Comparison of ENCODE assay signal across 28 cellular contexts in genomic region chr1:151851886-151852285, GRCh38. TPM values are rescaled to one million over a fixed set of nuclear protein-coding genes. Genes with fewer than 3 reads are reported as not detected.
"Had no signal": no experiment of that assay in that cellular context is flagged by ENCODE, and none has a peak within 500 bp of the region (broad histone marks: within the 10 kb centered on the region; RNA-seq: fewer than 3 reads in every experiment).

No MANE protein-coding gene starts in this region.

- ATAC-seq: activated T-cell treated with anti-CD3 and anti-CD28 coated beads, Interleukin-2, amount 50 U/mL, for 72 hours; body of pancreas; foreskin keratinocyte; natural killer cell had no signal

- H3K36me3 ChIP-seq: left ventricle myocardium inferior, ovary, prostate gland had no signal

- DNase-seq: activated CD4-positive, alpha-beta memory T cell treated with anti-CD3 and anti-CD28 coated beads, Interleukin-2, amount 10 ng/mL, durations not matched to agents 7 days and 5 days; activated CD4-positive, alpha-beta T cell treated with anti-CD3 and anti-CD28 coated beads for 48 hours; activated CD4-positive, CD25-positive, alpha-beta regulatory T cell; activated effector memory CD4-positive, alpha-beta T cell treated with anti-CD3 and anti-CD28 coated beads, Interleukin-2, amount 50 U/mL, for 16 hours; activated naive CD4-positive, alpha-beta T cell treated with anti-CD3 and anti-CD28 coated beads, Interleukin-2, amount 10 ng/mL, durations not matched to agents 7 days and 5 days; activated T-cell treated with anti-CD3 and anti-CD28 coated beads, Interleukin-2, amount 50 U/mL, for 72 hours; anterior cingulate cortex; body of pancreas; effector CD4-positive, alpha-beta T cell; erythroblast; foreskin keratinocyte; immature natural killer cell; kidney glomerular epithelial cell; left ventricle myocardium inferior; natural killer cell; ovary; stimulated activated CD4-positive, alpha-beta T cell treated with anti-CD3 and anti-CD28 coated beads, Interleukin-4, amount 100 ng/mL, for 24 hours; T-helper 1 cell had no signal

- H3K36me3 Mint-ChIP-seq: activated naive CD4-positive, alpha-beta T cell treated with anti-CD3 and anti-CD28 coated beads, Interleukin-2, amount 10 ng/mL, durations not matched to agents 7 days and 5 days; mesothelial cell of epicardium; natural killer cell; type B pancreatic cell had no signal

- H3K9me3 ChIP-seq: body of pancreas, left ventricle myocardium inferior, ovary, prostate gland had no signal

- H3K27ac ChIP-seq: body of pancreas, foreskin keratinocyte, left ventricle myocardium inferior, ovary, prostate gland had no signal

- H3K4me3 Mint-ChIP-seq: activated CD4-positive, alpha-beta memory T cell treated with anti-CD3 and anti-CD28 coated beads, Interleukin-2, amount 10 ng/mL, durations not matched to agents 7 days and 5 days; activated naive CD4-positive, alpha-beta T cell treated with anti-CD3 and anti-CD28 coated beads, Interleukin-2, amount 10 ng/mL, durations not matched to agents 7 days and 5 days; activated T-cell treated with anti-CD3 and anti-CD28 coated beads, Interleukin-2, amount 50 U/mL, for 72 hours; dendritic cell treated with granulocyte-macrophage colony-stimulating factor and Interleukin-4, amounts not matched to agents 40 ng/mL and 50 ng/mL, for 4 days; immature natural killer cell; mesothelial cell of epicardium; natural killer cell; stimulated activated naive CD8-positive, alpha-beta T cell treated with anti-CD3 and anti-CD28 coated beads, Interleukin-15, Interleukin-2, amounts not matched to agents 100 ng/mL and 50 ng/mL, for 24 hours; type B pancreatic cell had no signal

- H3K4me1 Mint-ChIP-seq: activated naive CD4-positive, alpha-beta T cell treated with anti-CD3 and anti-CD28 coated beads, Interleukin-2, amount 10 ng/mL, durations not matched to agents 7 days and 5 days; immature natural killer cell; natural killer cell had no signal

- H3K27me3 ChIP-seq: body of pancreas, foreskin keratinocyte, ovary had no signal

- H3K9me3 Mint-ChIP-seq: activated CD4-positive, alpha-beta memory T cell treated with anti-CD3 and anti-CD28 coated beads, Interleukin-2, amount 10 ng/mL, durations not matched to agents 7 days and 5 days; activated naive CD4-positive, alpha-beta T cell treated with anti-CD3 and anti-CD28 coated beads, Interleukin-2, amount 10 ng/mL, durations not matched to agents 7 days and 5 days; activated T-cell treated with anti-CD3 and anti-CD28 coated beads, Interleukin-2, amount 50 U/mL, for 72 hours; dendritic cell treated with granulocyte-macrophage colony-stimulating factor and Interleukin-4, amounts not matched to agents 40 ng/mL and 50 ng/mL, for 4 days; immature natural killer cell; mesothelial cell of epicardium; natural killer cell; stimulated activated naive CD8-positive, alpha-beta T cell treated with anti-CD3 and anti-CD28 coated beads, Interleukin-15, Interleukin-2, amounts not matched to agents 100 ng/mL and 50 ng/mL, for 24 hours; type B pancreatic cell had no signal

- H3K27ac Mint-ChIP-seq: activated CD4-positive, alpha-beta memory T cell treated with anti-CD3 and anti-CD28 coated beads, Interleukin-2, amount 10 ng/mL, durations not matched to agents 7 days and 5 days; activated naive CD4-positive, alpha-beta T cell treated with anti-CD3 and anti-CD28 coated beads, Interleukin-2, amount 10 ng/mL, durations not matched to agents 7 days and 5 days; activated T-cell treated with anti-CD3 and anti-CD28 coated beads, Interleukin-2, amount 50 U/mL, for 72 hours; dendritic cell treated with granulocyte-macrophage colony-stimulating factor and Interleukin-4, amounts not matched to agents 40 ng/mL and 50 ng/mL, for 4 days; mesothelial cell of epicardium; stimulated activated naive CD8-positive, alpha-beta T cell treated with anti-CD3 and anti-CD28 coated beads, Interleukin-15, Interleukin-2, amounts not matched to agents 100 ng/mL and 50 ng/mL, for 24 hours; type B pancreatic cell had no signal

- H3K4me1 ChIP-seq: body of pancreas, foreskin keratinocyte, prostate gland had no signal

- H3K4me3 ChIP-seq: body of pancreas, left ventricle myocardium inferior, ovary, prostate gland had no signal

- H3K27me3 Mint-ChIP-seq: activated CD4-positive, alpha-beta memory T cell treated with anti-CD3 and anti-CD28 coated beads, Interleukin-2, amount 10 ng/mL, durations not matched to agents 7 days and 5 days; stimulated activated naive CD8-positive, alpha-beta T cell treated with anti-CD3 and anti-CD28 coated beads, Interleukin-15, Interleukin-2, amounts not matched to agents 100 ng/mL and 50 ng/mL, for 24 hours had no signal

RNA-seq across cellular contexts. Expression of gene THEM5, which starts 1.6 kb away (rescaled TPM):
- total RNA-seq: activated CD4-positive, alpha-beta memory T cell treated with anti-CD3 and anti-CD28 coated beads, Interleukin-2, amount 10 ng/mL, durations not matched to agents 7 days and 5 days; body of pancreas; cardiac septum; chondrocyte; foreskin keratinocyte; glomerular endothelial cell; left ventricle myocardium inferior; lung microvascular endothelial cell; mesothelial cell of epicardium; ovary; prostate gland; temporal lobe had no signal

RNA-seq across cellular contexts. Expression of gene C2CD4D, which starts 12.3 kb away (rescaled TPM):
- total RNA-seq: cardiac septum, chondrocyte, glomerular endothelial cell, left ventricle myocardium inferior, temporal lobe had no signal

RNA-seq across cellular contexts. Expression of gene RORC, which starts 20.3 kb away (rescaled TPM):
- total RNA-seq: chondrocyte, foreskin keratinocyte, glomerular endothelial cell, lung microvascular endothelial cell, mesothelial cell of epicardium had no signal

RNA-seq across cellular contexts. Expression of gene LINGO4, which starts 46.7 kb away (rescaled TPM):
- total RNA-seq: chondrocyte, foreskin keratinocyte, glomerular endothelial cell, lung microvascular endothelial cell, mesothelial cell of epicardium, natural killer cell, temporal lobe had no signal
- polyA plus RNA-seq: foreskin keratinocyte, ovary had no signal
